24 cellular contexts compared by ENCODE assay signal in the genomic region with DNA sequence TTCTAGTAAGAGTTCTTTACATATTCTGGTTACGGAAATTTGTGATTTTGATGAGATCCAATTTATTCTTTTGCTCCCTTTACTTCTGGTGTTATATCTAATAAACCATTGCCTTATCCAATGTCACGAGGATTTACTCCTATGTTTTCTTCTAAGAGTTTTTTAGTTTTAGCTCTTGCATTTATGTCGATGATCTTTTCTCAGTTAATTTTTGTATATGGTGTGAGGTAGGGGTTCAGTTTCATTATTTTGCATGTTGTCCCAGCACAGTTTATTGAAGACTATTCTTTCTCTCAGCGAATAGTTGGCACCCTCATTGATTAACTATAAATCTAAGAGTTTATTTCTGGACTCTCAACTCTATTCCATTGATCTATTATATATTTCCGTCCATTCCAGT. TPM values are rescaled to one million over a fixed set of nuclear protein-coding genes. Genes with fewer than 3 reads are reported as not detected.
"Had no signal": no experiment of that assay in that cellular context is flagged by ENCODE, and none has a peak within 500 bp of the region (broad histone marks: within the 10 kb centered on the region; RNA-seq: fewer than 3 reads in every experiment).

No MANE protein-coding gene starts in this region.

- H3K27me3 ChIP-seq: esophagus squamous epithelium, hepatocyte, right lobe of liver, testis, upper lobe of left lung had no signal

- H2AFZ ChIP-seq: hepatocyte, parathyroid adenoma had no signal

- H3K4me3 Mint-ChIP-seq: activated B cell treated with CpG ODN at 0.5 μM for 24 hours; activated CD8-positive, alpha-beta T cell treated with anti-CD3 and anti-CD28 coated beads for 36 hours; activated T-helper 17 cell treated with anti-CD3 and anti-CD28 coated beads, Interleukin-2, amount 50 U/mL, for 72 hours; memory B cell had no signal

- H3K4me1 ChIP-seq: parathyroid adenoma had no signal

- H3K4me3 ChIP-seq: esophagus squamous epithelium, hepatocyte, right lobe of liver, testis, upper lobe of left lung had no signal

- H3K36me3 ChIP-seq: esophagus squamous epithelium, right lobe of liver, upper lobe of left lung had no signal

- H3K27me3 Mint-ChIP-seq: activated B cell treated with CpG ODN at 0.5 μM for 24 hours; activated CD8-positive, alpha-beta T cell treated with anti-CD3 and anti-CD28 coated beads for 36 hours; activated T-helper 17 cell treated with anti-CD3 and anti-CD28 coated beads, Interleukin-2, amount 50 U/mL, for 72 hours; memory B cell; naive B cell had no signal

- DNase-seq: activated B cell treated with CpG ODN at 0.5 μM for 24 hours; activated CD4-positive, alpha-beta T cell treated with anti-CD3 and anti-CD28 coated beads for 4 hours; activated CD8-positive, alpha-beta T cell treated with anti-CD3 and anti-CD28 coated beads for 36 hours; activated naive CD4-positive, alpha-beta T cell treated with Interleukin-2 at 50 U/mL for 16 hours; activated T-cell treated with anti-CD3 and anti-CD28 coated beads, Interleukin-2, amount 50 U/mL, for 1 hour; cerebellar nuclear complex; effector memory CD4-positive, alpha-beta T cell; esophagus squamous epithelium; naive B cell; right lobe of liver; small intestine; stimulated activated CD4-positive, alpha-beta T cell treated with anti-CD3 and anti-CD28 coated beads, Interleukin-4, amount 100 ng/mL, for 1 hour; testis; upper lobe of left lung had no signal

- H3K27ac Mint-ChIP-seq: activated B cell treated with CpG ODN at 0.5 μM for 24 hours; activated CD8-positive, alpha-beta T cell treated with anti-CD3 and anti-CD28 coated beads for 36 hours; activated T-helper 17 cell treated with anti-CD3 and anti-CD28 coated beads, Interleukin-2, amount 50 U/mL, for 72 hours had no signal

- ATAC-seq: activated CD8-positive, alpha-beta T cell treated with anti-CD3 and anti-CD28 coated beads for 36 hours; activated T-helper 17 cell treated with anti-CD3 and anti-CD28 coated beads, Interleukin-2, amount 50 U/mL, for 72 hours; right lobe of liver had no signal

- H3K4me2 ChIP-seq: hepatocyte had no signal

- H3K27ac ChIP-seq: esophagus squamous epithelium, hepatocyte, parathyroid adenoma, right lobe of liver, testis, upper lobe of left lung had no signal

- H3K9me3 ChIP-seq: esophagus squamous epithelium, right lobe of liver, testis, upper lobe of left lung had no signal

- H3K9ac ChIP-seq: parathyroid adenoma had no signal

RNA-seq across cellular contexts. Expression of a gene that starts 7.5 kb away (rescaled TPM):
- total RNA-seq: activated B cell treated with CpG ODN at 0.5 μM for 24 hours; activated CD8-positive, alpha-beta T cell treated with anti-CD3 and anti-CD28 coated beads for 36 hours; activated T-helper 17 cell treated with anti-CD3 and anti-CD28 coated beads, Interleukin-2, amount 50 U/mL, for 72 hours; astrocyte; bronchial epithelial cell; esophagus squamous epithelium; glomerular endothelial cell; hepatocyte; liver; mononuclear cell; right lobe of liver; upper lobe of left lung had no signal
- polyA plus RNA-seq: adipose tissue, hepatocyte, liver, small intestine had no signal

RNA-seq across cellular contexts. Expression of a gene that starts 50.5 kb away (rescaled TPM):
- total RNA-seq: activated B cell treated with CpG ODN at 0.5 μM for 24 hours; activated CD8-positive, alpha-beta T cell treated with anti-CD3 and anti-CD28 coated beads for 36 hours; activated T-helper 17 cell treated with anti-CD3 and anti-CD28 coated beads, Interleukin-2, amount 50 U/mL, for 72 hours; astrocyte; bronchial epithelial cell; esophagus squamous epithelium; glomerular endothelial cell; hepatocyte; liver; mononuclear cell; right lobe of liver; upper lobe of left lung had no signal
- polyA plus RNA-seq: adipose tissue, hepatocyte, liver, small intestine had no signal
